11 cellular contexts compared by ENCODE assay signal in the genomic region with DNA sequence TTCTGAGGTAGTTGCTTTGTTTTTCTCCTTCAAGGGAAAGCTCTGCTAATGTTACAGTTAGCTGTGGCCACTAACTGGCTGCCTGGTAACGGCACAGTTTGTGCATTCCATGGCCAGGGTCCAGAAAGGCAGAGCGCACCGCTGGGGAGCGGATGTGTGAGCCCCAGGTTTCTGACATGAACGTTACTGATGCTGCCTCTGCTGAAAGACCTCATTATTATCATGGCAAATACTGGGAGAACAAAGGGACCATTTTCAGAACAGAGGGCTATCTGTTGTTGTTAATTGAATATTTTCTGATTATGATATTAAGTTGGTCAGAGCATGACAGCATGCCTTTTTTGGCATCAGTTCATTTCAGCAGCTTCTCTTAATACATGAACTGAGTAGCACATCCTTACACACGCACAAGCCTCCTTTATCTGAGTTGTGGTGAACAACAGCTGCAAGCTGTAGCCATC.
DNase-seq lines count a peak whose midpoint lies in the region; ATAC-seq and TF ChIP-seq lines count a peak whose summit lies in the region.
"Had no signal": no experiment of that assay in that cellular context is flagged by ENCODE, and none has a peak within 500 bp of the region (broad histone marks: within the 10 kb centered on the region; RNA-seq: fewer than 3 reads in every experiment).

No MANE protein-coding gene starts in this region.

- H3K9me3 ChIP-seq in SJCRH30 (replicated peaks): no peaks in the 10 kb centered on the region
- no peaks in the 10 kb centered on the region for H3K9me3 ChIP-seq in stomach
- H3K9me3 ChIP-seq in upper lobe of right lung: no peaks in the 10 kb centered on the region

- H3K9me3 Mint-ChIP-seq in HFFc6: no peaks in the 10 kb centered on the region
- H3K9me3 Mint-ChIP-seq: activated T-cell treated with anti-CD3 and anti-CD28 coated beads, Interleukin-2, amount 50 U/mL, for 4 hours had no signal

- WGBS in stomach, 5 donors: 28 to 45% (median 34%) methylated on average over 6 of the region's 6 CpGs

- ATAC-seq in left cardiac atrium (peak in 1 of 2 donors; percentile 68), HG03469 (IDR thresholded peaks at IDR 0.05; ENCODE audit: unreplicated experiment) (no peak), upper lobe of right lung (no peak)
- ATAC-seq: activated T-cell treated with anti-CD3 and anti-CD28 coated beads, Interleukin-2, amount 50 U/mL, for 4 hours; left colon; T-helper 17 cell had no signal

- H3K27me3 ChIP-seq in SJCRH30 (no peaks in the 10 kb centered on the region), stomach (no peaks in the 10 kb centered on the region), upper lobe of right lung (no peaks in the 10 kb centered on the region)

- H3K27ac ChIP-seq in SJCRH30 (peak overlapping the region; percentile 81), stomach (no peak overlapping the region), upper lobe of right lung (no peak overlapping the region)

- no peaks in the 10 kb centered on the region for H3K27me3 Mint-ChIP-seq in HFFc6 (ENCODE audit: insufficient read depth)

- H3K4me1 ChIP-seq in SJCRH30 (peaks cover 39% of the 10 kb centered on the region), stomach (no peaks in the 10 kb centered on the region), upper lobe of right lung (no peaks in the 10 kb centered on the region)

- no peaks in the 10 kb centered on the region for H3K36me3 ChIP-seq in SJCRH30
- no peaks in the 10 kb centered on the region for H3K36me3 ChIP-seq in stomach
- H3K36me3 ChIP-seq in upper lobe of right lung: no peaks in the 10 kb centered on the region

- H3K4me1 Mint-ChIP-seq in HFFc6 (ENCODE audit: low read depth): peaks cover 91% of the 10 kb centered on the region
- H3K4me1 Mint-ChIP-seq: T-helper 17 cell had no signal

- intact Hi-C loops in left cardiac atrium (cut with DNase I): no loop called here
- intact Hi-C loops in stomach (cut with DNase I; ENCODE audit: low total_unique reads): no loop called here
- intact Hi-C loops in upper lobe of right lung (cut with DNase I): no loop called here

- TF ChIP-seq CTCF in HFFc6 (IDR thresholded peaks at IDR 0.05) (no peak), stomach (IDR thresholded peaks at IDR 0.05) (no peak), upper lobe of right lung (IDR thresholded peaks at IDR 0.05) (no peak)

- H3K4me3 Mint-ChIP-seq in HFFc6: peak overlapping the region; percentile 53; the same call in 1 of the 2 replicates
- H3K4me3 Mint-ChIP-seq: activated T-cell treated with anti-CD3 and anti-CD28 coated beads, Interleukin-2, amount 50 U/mL, for 4 hours; T-helper 17 cell had no signal

- no peak for TF ChIP-seq EP300 in stomach (IDR thresholded peaks at IDR 0.05)

- TF ChIP-seq POLR2A in stomach (IDR thresholded peaks at IDR 0.05): no peak

- DNase-seq in HFFc6 (peak; percentile 84), SJCRH30 (peak; percentile 88 to 92), left cardiac atrium (peak; percentile 22), stomach (peak; percentile 40), upper lobe of right lung (no peak), NCI-H2196 (lab: John Stamatoyannopoulos, UW; ENCODE audit: unreplicated experiment) (no peak)
- DNase-seq: activated T-cell treated with anti-CD3 and anti-CD28 coated beads, Interleukin-2, amount 50 U/mL, for 4 hours; effector CD8-positive, alpha-beta T cell; left colon; T-helper 17 cell had no signal

- peaks cover 4% of the 10 kb centered on the region; the same call in 1 of the 2 replicates for H3K36me3 Mint-ChIP-seq in HFFc6 (ENCODE audit: low read depth)

- peak overlapping the region; percentile 90 for H3K27ac Mint-ChIP-seq in HFFc6
- H3K27ac Mint-ChIP-seq: T-helper 17 cell had no signal

- H3K4me3 ChIP-seq in SJCRH30: peak overlapping the region; percentile 24
- H3K4me3 ChIP-seq in stomach: no peak overlapping the region
- H3K4me3 ChIP-seq in upper lobe of right lung: no peak overlapping the region

Comparison
In these comparisons a context has a peak if more than half of its experiments do, and no peak if none do; other contexts are left out.
1. DNase-seq: peak in HFFc6 (single experiment), SJCRH30 (2 of 2), left cardiac atrium (single experiment) and stomach (single experiment); none in upper lobe of right lung (single experiment) and NCI-H2196 (single experiment).